ENCODE assay signal across 11 cellular contexts in the genomic region with DNA sequence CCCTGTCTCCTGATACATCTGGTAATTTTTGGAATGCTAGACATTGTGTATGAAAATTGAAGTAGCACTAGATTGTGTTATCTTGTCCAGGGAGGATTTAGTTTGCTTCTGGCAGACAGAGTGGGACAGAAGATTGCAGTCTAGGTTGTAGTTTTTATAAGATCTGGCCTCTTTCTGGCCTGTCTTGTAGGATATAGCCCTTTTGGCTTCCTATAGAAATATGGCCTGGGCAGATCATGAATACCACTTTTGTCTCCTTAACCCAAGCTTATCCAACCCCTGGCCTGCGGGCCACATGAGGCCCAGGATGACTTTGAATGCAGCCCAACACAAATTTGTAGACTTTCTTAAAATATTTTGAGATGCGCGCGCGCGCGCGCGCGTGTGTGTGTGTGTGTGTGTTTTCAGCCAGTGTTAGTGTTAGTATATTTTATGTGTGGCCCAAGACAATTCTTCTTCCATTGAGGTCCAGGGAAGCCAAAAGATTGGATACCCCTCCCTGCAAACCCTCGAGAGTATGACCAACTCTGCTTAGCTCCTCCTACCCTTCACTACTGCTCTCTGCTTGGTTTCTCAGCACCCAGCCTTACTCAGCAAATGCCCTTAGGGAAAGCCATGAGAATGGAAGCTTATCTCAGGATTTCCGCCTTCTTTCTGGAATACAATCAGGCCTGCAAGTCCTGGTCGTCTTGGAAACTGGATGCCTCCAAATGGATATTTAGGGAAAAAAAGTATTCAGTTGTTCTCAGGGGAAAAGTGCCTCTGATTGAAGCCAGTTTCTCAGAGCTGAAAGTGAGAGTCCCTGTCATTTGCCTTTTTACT. TPM values are rescaled to one million over a fixed set of nuclear protein-coding genes. Genes with fewer than 3 reads are reported as not detected.
A peak's percentile ranks its signal among the peaks of the same experiment; 100 is the strongest.
DNase-seq lines count a peak whose midpoint lies in the region; ATAC-seq and TF ChIP-seq lines count a peak whose summit lies in the region.
"Had no signal": no experiment of that assay in that cellular context is flagged by ENCODE, and none has a peak within 500 bp of the region (broad histone marks: within the 10 kb centered on the region; RNA-seq: fewer than 3 reads in every experiment).

No MANE protein-coding gene starts in this region.

- peak overlapping the region; percentile 45 for H3K4me2 ChIP-seq in smooth muscle cell

- TF ChIP-seq CTCF in smooth muscle cell (IDR thresholded peaks at IDR 0.05; ENCODE audit: borderline replicate concordance, insufficient read depth, poor library complexity, severe bottlenecking), result no peak
- no peak for TF ChIP-seq CTCF in activated CD8-positive, alpha-beta T cell treated with anti-CD3 and anti-CD28 coated beads for 36 hours (IDR thresholded peaks at IDR 0.05)
- TF ChIP-seq CTCF in Calu3 (IDR thresholded peaks at IDR 0.05; ENCODE audit: unreplicated experiment), result no peak

- no peak overlapping the region for H2AFZ ChIP-seq in smooth muscle cell (ENCODE audit: low read depth)

- no peaks in the 10 kb centered on the region for H3K9me3 ChIP-seq in smooth muscle cell (replicated peaks; ENCODE audit: low read depth)

- CTCF ChIA-PET in activated CD8-positive, alpha-beta T cell treated with anti-CD3 and anti-CD28 coated beads for 36 hours (lab: Charles Lee), result interaction anchor here (0.9 kb wide), 1 partner anchor 37 kb away, joined by 4 read pairs; no protein-coding TSS in a partner anchor
- CTCF ChIA-PET in Calu3 (lab: Charles Lee), result no interaction called here

- H3K4me1 Mint-ChIP-seq in activated CD8-positive, alpha-beta T cell treated with anti-CD3 and anti-CD28 coated beads for 36 hours (ENCODE audit: low read depth), result peaks cover 33% of the 10 kb centered on the region
- peaks cover 13% of the 10 kb centered on the region for H3K4me1 Mint-ChIP-seq in Calu3 (ENCODE audit: low read depth, unreplicated experiment)
- H3K4me1 Mint-ChIP-seq in activated CD4-positive, alpha-beta T cell treated with anti-CD3 and anti-CD28 coated beads, Interleukin-2, amount 10 ng/mL, durations not matched to agents 24 days and 14 days, result peaks cover 48% of the 10 kb centered on the region

- no peak overlapping the region for H3K4me3 ChIP-seq in smooth muscle cell

- peaks cover 14% of the 10 kb centered on the region for H3K9me3 Mint-ChIP-seq in activated CD8-positive, alpha-beta T cell treated with anti-CD3 and anti-CD28 coated beads for 36 hours
- H3K9me3 Mint-ChIP-seq in Calu3 (ENCODE audit: low read depth, unreplicated experiment), result no peaks in the 10 kb centered on the region
- peaks cover 4% of the 10 kb centered on the region for H3K9me3 Mint-ChIP-seq in activated CD4-positive, alpha-beta T cell treated with anti-CD3 and anti-CD28 coated beads, Interleukin-2, amount 10 ng/mL, durations not matched to agents 24 days and 14 days

- H3K9ac ChIP-seq in smooth muscle cell (ENCODE audit: low read depth), result no peak overlapping the region

- H3K27ac Mint-ChIP-seq in activated CD8-positive, alpha-beta T cell treated with anti-CD3 and anti-CD28 coated beads for 36 hours, result no peak overlapping the region
- no peak overlapping the region for H3K27ac Mint-ChIP-seq in Calu3 (ENCODE audit: unreplicated experiment)
- no peak overlapping the region for H3K27ac Mint-ChIP-seq in activated CD4-positive, alpha-beta T cell treated with anti-CD3 and anti-CD28 coated beads, Interleukin-2, amount 10 ng/mL, durations not matched to agents 24 days and 14 days
- H3K27ac Mint-ChIP-seq: natural killer cell; stimulated activated naive CD8-positive, alpha-beta T cell treated with anti-CD3 and anti-CD28 coated beads, Interleukin-15, Interleukin-2, amounts not matched to agents 100 ng/mL and 50 ng/mL, for 24 hours had no signal

- no peaks in the 10 kb centered on the region for H3K79me2 ChIP-seq in smooth muscle cell (ENCODE audit: low read depth)

- peaks cover 18% of the 10 kb centered on the region for H3K36me3 Mint-ChIP-seq in activated CD8-positive, alpha-beta T cell treated with anti-CD3 and anti-CD28 coated beads for 36 hours (ENCODE audit: low read depth)
- H3K36me3 Mint-ChIP-seq in Calu3 (ENCODE audit: insufficient read depth, unreplicated experiment), result peaks cover 6% of the 10 kb centered on the region
- H3K36me3 Mint-ChIP-seq in activated CD4-positive, alpha-beta T cell treated with anti-CD3 and anti-CD28 coated beads, Interleukin-2, amount 10 ng/mL, durations not matched to agents 24 days and 14 days (ENCODE audit: low read depth), result peaks cover 12% of the 10 kb centered on the region

- H3K27me3 ChIP-seq in smooth muscle cell (ENCODE audit: low read depth), result no peaks in the 10 kb centered on the region

- WGBS in smooth muscle cell (ENCODE audit: low lambda C conversion rate), result 64% methylated on average over 13 of the region's 13 CpGs

- DNase-seq in RPMI7951 (ENCODE audit: low read depth), result peak; percentile 96
- DNase-seq in fibroblast of peridontal ligament (ENCODE audit: extremely low read depth), result peak; percentile 53
- DNase-seq in smooth muscle cell (lab: John Stamatoyannopoulos, UW; ENCODE audit: unreplicated experiment), result no peak
- DNase-seq in activated CD8-positive, alpha-beta T cell treated with anti-CD3 and anti-CD28 coated beads for 36 hours, result no peak
- DNase-seq in Calu3, result no peak
- no peak for DNase-seq in C1 segment of cervical spinal cord (lab: John Stamatoyannopoulos, UW)
- no peak for DNase-seq in activated CD4-positive, alpha-beta T cell treated with anti-CD3 and anti-CD28 coated beads, Interleukin-2, amount 10 ng/mL, durations not matched to agents 24 days and 14 days
- DNase-seq: caudate nucleus, natural killer cell had no signal

- peaks cover 13% of the 10 kb centered on the region for H3K27me3 Mint-ChIP-seq in activated CD8-positive, alpha-beta T cell treated with anti-CD3 and anti-CD28 coated beads for 36 hours
- no peaks in the 10 kb centered on the region for H3K27me3 Mint-ChIP-seq in Calu3 (ENCODE audit: unreplicated experiment)
- no peaks in the 10 kb centered on the region for H3K27me3 Mint-ChIP-seq in activated CD4-positive, alpha-beta T cell treated with anti-CD3 and anti-CD28 coated beads, Interleukin-2, amount 10 ng/mL, durations not matched to agents 24 days and 14 days

- ATAC-seq in GM21737 (IDR thresholded peaks at IDR 0.05; ENCODE audit: unreplicated experiment), result peak; percentile 35
- no peak for ATAC-seq in activated CD8-positive, alpha-beta T cell treated with anti-CD3 and anti-CD28 coated beads for 36 hours
- ATAC-seq: natural killer cell had no signal

- intact Hi-C loops in activated CD8-positive, alpha-beta T cell treated with anti-CD3 and anti-CD28 coated beads for 36 hours (cut with micrococcal nuclease), result no loop called here
- intact Hi-C loops in Calu3 (cut with micrococcal nuclease; ENCODE audit: unreplicated experiment), result no loop called here
- intact Hi-C loops in activated CD4-positive, alpha-beta T cell treated with anti-CD3 and anti-CD28 coated beads, Interleukin-2, amount 10 ng/mL, durations not matched to agents 24 days and 14 days (cut with micrococcal nuclease), result loop anchor here (10.0 kb wide), 1 partner anchor 236 kb away; the partner anchor contains the start of gene MARCHF6

- no peaks in the 10 kb centered on the region for H4K20me1 ChIP-seq in smooth muscle cell (ENCODE audit: low read depth)

- H3K27ac ChIP-seq in smooth muscle cell (ENCODE audit: low read depth), result peak overlapping the region; percentile 62

- BruUV-seq in Calu3 (replicated peaks; lab: Mats Ljungman, UMichigan), result no TSS peak

- peaks cover 11% of the 10 kb centered on the region for H3K4me1 ChIP-seq in smooth muscle cell (ENCODE audit: low read depth)

- peaks cover 16% of the 10 kb centered on the region for H3F3A ChIP-seq in smooth muscle cell (ENCODE audit: low read depth)

- no peak overlapping the region for H3K4me3 Mint-ChIP-seq in activated CD8-positive, alpha-beta T cell treated with anti-CD3 and anti-CD28 coated beads for 36 hours
- no peak overlapping the region for H3K4me3 Mint-ChIP-seq in Calu3 (ENCODE audit: low read depth, unreplicated experiment)
- H3K4me3 Mint-ChIP-seq in activated CD4-positive, alpha-beta T cell treated with anti-CD3 and anti-CD28 coated beads, Interleukin-2, amount 10 ng/mL, durations not matched to agents 24 days and 14 days, result no peak overlapping the region
- H3K4me3 Mint-ChIP-seq: natural killer cell; stimulated activated naive CD8-positive, alpha-beta T cell treated with anti-CD3 and anti-CD28 coated beads, Interleukin-15, Interleukin-2, amounts not matched to agents 100 ng/mL and 50 ng/mL, for 24 hours had no signal

- POLR2A ChIA-PET in activated CD8-positive, alpha-beta T cell treated with anti-CD3 and anti-CD28 coated beads for 36 hours (lab: Charles Lee), result no interaction called here

- no peaks in the 10 kb centered on the region for H3K36me3 ChIP-seq in smooth muscle cell (ENCODE audit: low read depth)

RNA-seq across cellular contexts. Expression of gene ANKRD33B, which starts 26.6 kb away (rescaled TPM):
- 0.36 and 0.59 TPM in 2 replicates for total RNA-seq in RPMI7951 (2014; rRNA removed; shearing (Covaris generic))
- total RNA-seq in smooth muscle cell, result 2.2 TPM in 2 replicates
- polyA plus RNA-seq in smooth muscle cell, result 1.1 and 1.2 TPM in 2 replicates
- total RNA-seq in activated CD8-positive, alpha-beta T cell treated with anti-CD3 and anti-CD28 coated beads for 36 hours, result 10 to 100 TPM; 13.6 to 13.8 TPM
- 2.9 and 3.6 TPM in 2 replicates for total RNA-seq in Calu3 (2022)
- total RNA-seq in activated CD4-positive, alpha-beta T cell treated with anti-CD3 and anti-CD28 coated beads, Interleukin-2, amount 10 ng/mL, durations not matched to agents 24 days and 14 days, result 21.0 and 21.7 TPM in 2 replicates

Comparison
In these comparisons a context has a peak if more than half of its experiments do, and no peak if none do; other contexts are left out.
1. DNase-seq: peak in RPMI7951 (single experiment) and fibroblast of peridontal ligament (single experiment); none in smooth muscle cell (single experiment), activated CD8-positive, alpha-beta T cell treated with anti-CD3 and anti-CD28 coated beads for 36 hours (single experiment), Calu3 (single experiment), C1 segment of cervical spinal cord (0 of 14) and activated CD4-positive, alpha-beta T cell treated with anti-CD3 and anti-CD28 coated beads, Interleukin-2, amount 10 ng/mL, durations not matched to agents 24 days and 14 days (single experiment).